In the genomic region with DNA sequence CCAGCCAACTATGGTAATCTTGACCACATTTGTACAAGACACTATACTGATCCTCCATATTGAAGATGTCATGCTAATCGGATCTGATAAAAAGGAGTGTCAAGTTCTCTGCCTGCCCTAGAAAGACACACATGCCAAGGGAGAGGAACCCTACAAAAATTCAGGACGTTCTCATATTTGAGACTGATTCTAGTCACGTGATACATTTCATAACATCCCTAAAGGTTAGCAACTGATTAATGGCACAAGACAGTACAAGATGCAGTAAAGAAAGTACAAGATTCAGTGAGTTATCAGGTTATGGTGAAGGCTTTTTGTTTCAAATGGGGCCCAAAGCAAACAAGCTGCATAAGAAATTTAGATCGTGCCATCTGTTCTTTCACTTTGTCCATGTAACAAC, we compare ENCODE assay signal across 26 cellular contexts.
"Had no signal": no experiment of that assay in that cellular context is flagged by ENCODE, and none has a peak within 500 bp of the region (broad histone marks: within the 10 kb centered on the region; RNA-seq: fewer than 3 reads in every experiment).

No MANE protein-coding gene starts in this region.

- H3K36me3 Mint-ChIP-seq: immature natural killer cell; mesothelial cell of epicardium; naive B cell; naive thymus-derived CD8-positive, alpha-beta T cell had no signal

- FAIRE-seq: endothelial cell of umbilical vein, frontal cortex, kidney had no signal

- H3K9me3 ChIP-seq: esophagus muscularis mucosa, gastroesophageal sphincter, heart left ventricle, lower lobe of right lung, mucosa of descending colon had no signal

- H2AFZ ChIP-seq: hepatocyte had no signal

- H3K4me1 ChIP-seq: esophagus muscularis mucosa, foreskin keratinocyte, gastroesophageal sphincter, heart left ventricle, lower lobe of right lung had no signal

- H3K27ac Mint-ChIP-seq: immature natural killer cell; mesothelial cell of epicardium; naive B cell; naive thymus-derived CD8-positive, alpha-beta T cell had no signal

- H3K79me2 ChIP-seq: hepatocyte had no signal

- H3K4me2 ChIP-seq: hepatocyte had no signal

- H3K4me1 Mint-ChIP-seq: immature natural killer cell; mesothelial cell of epicardium; naive B cell; naive thymus-derived CD8-positive, alpha-beta T cell had no signal

- DNase-seq: dermis blood vessel endothelial cell; dorsolateral prefrontal cortex; effector CD4-positive, alpha-beta T cell; effector memory CD4-positive, alpha-beta T cell; foreskin keratinocyte; heart left ventricle; hypothalamus; immature natural killer cell; islet precursor cell; kidney; kidney glomerular epithelial cell; left colon; left ventricle myocardium superior; lower lobe of right lung; mesenchymal stem cell; mucosa of descending colon; naive B cell; naive thymus-derived CD8-positive, alpha-beta T cell had no signal

- H3K27ac ChIP-seq: coronary artery, dorsolateral prefrontal cortex, esophagus muscularis mucosa, foreskin keratinocyte, gastroesophageal sphincter, heart left ventricle, hepatocyte, lower lobe of right lung had no signal

- H3K4me3 Mint-ChIP-seq: immature natural killer cell; mesothelial cell of epicardium; naive B cell; naive thymus-derived CD8-positive, alpha-beta T cell had no signal

- H3K36me3 ChIP-seq: esophagus muscularis mucosa, gastroesophageal sphincter, heart left ventricle, lower lobe of right lung had no signal

- H3K27me3 ChIP-seq: dorsolateral prefrontal cortex, esophagus muscularis mucosa, foreskin keratinocyte, gastroesophageal sphincter, heart left ventricle, hepatocyte had no signal

- ATAC-seq: foreskin keratinocyte; gastroesophageal sphincter; heart left ventricle; left colon; left lobe of liver; left ventricle myocardium superior; lower lobe of right lung; mucosa of descending colon; naive thymus-derived CD8-positive, alpha-beta T cell had no signal

- H3K4me3 ChIP-seq: coronary artery, dorsolateral prefrontal cortex, esophagus muscularis mucosa, gastroesophageal sphincter, heart left ventricle, hepatocyte, lower lobe of right lung, mucosa of descending colon had no signal

- H3K9me3 Mint-ChIP-seq: immature natural killer cell had no signal
